ENCODE assay signal across 1 cellular context in genomic region chr22:27110985-27111451, GRCh38.
TF ChIP-seq lines count a peak whose summit lies in the region.

No MANE protein-coding gene starts in this region.

TF ChIP-seq in GM23338, 12 proteins besides CTCF, POLR2A, EP300 and RAD21 (continued from another document):
- TF ChIP-seq ZNF462 (CRISPR knock-in tag; IDR thresholded peaks at IDR 0.05) = no peak
